In the genomic region with DNA sequence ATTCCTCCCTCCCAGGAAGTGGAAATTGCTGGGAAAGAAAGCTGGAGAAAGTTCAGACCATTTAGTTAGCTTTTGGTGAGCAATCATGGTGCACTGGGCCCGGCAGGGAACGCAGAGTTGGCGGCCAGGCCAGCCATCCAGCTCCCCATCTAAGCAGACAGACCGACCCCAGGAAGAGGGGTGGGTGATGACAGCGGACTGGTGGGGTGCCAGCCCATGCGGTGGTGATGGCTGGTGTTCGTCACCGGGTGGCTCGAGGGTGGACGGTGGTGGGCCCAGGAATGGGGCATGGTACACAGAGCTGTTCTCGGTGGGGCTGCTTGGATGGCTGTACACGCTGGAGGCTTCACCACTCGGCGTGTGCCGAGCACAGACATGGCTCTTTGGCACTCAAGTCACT, we compare ENCODE assay signal across 15 cellular contexts.
DNase-seq lines count a peak whose midpoint lies in the region.
"Had no signal": no experiment of that assay in that cellular context is flagged by ENCODE, and none has a peak within 500 bp of the region (broad histone marks: within the 10 kb centered on the region; RNA-seq: fewer than 3 reads in every experiment).

No MANE protein-coding gene starts in this region.

- H3K9me3 ChIP-seq in neuronal stem cell (replicated peaks in 1 of 2; ENCODE audit: control insufficient read depth in 2 of 2, insufficient read depth in 1 of 2, low read depth in 1 of 2, low read length in 2 of 2): no peaks in the 10 kb centered on the region
- H3K9me3 ChIP-seq: BLaER1 treated with 17β-estradiol and CSF1 and Interleukin-3, amounts not matched to agents 10 nM and 100 nM; Caco-2 had no signal

- H3K4me2 ChIP-seq in neuronal stem cell (ENCODE audit: insufficient read depth, low read length, poor library complexity, severe bottlenecking): no peak overlapping the region
- H3K4me2 ChIP-seq: BLaER1 treated with 17β-estradiol and CSF1 and Interleukin-3, amounts not matched to agents 10 nM and 100 nM had no signal

- no CpG with 5 or more reads among the region's 15 CpGs for WGBS in neuronal stem cell (ENCODE audit: extremely low coverage in 2 of 2, insufficient read length in 2 of 2, insufficient replicate concordance in 1 of 2), 2 donors

- in situ Hi-C loops in ACHN (cut with HindIII; ENCODE audit: low pct_ligation_motif_present, low pct_unique_long_range_greater_than_20kb, low sequenced_read_pairs): no loop called here

- H2BK15ac ChIP-seq in neuronal stem cell (ENCODE audit: low read length): no peak overlapping the region

- no peak overlapping the region for H2AFZ ChIP-seq in neuronal stem cell (ENCODE audit: low read length)

- DNase-seq in neuronal stem cell (ENCODE audit: low spot score): no peak
- DNase-seq in HCEC 1CT: no peak
- no peak for DNase-seq in stimulated activated CD4-positive, alpha-beta T cell treated with anti-CD3 and anti-CD28 coated beads, Interleukin-4, amount 100 ng/mL, for 1 hour
- DNase-seq in ACHN: no peak
- DNase-seq: 8988T; AML-193; Caco-2; Calu3; CD4-positive, alpha-beta T cell; CD8-positive, alpha-beta T cell; DMS79 treated with DMSO at 0.1 percent for 48 hours; GF-D8 had no signal

- H4K8ac ChIP-seq in neuronal stem cell (ENCODE audit: low read depth, low read length): no peak overlapping the region

- no peak overlapping the region for H3K4ac ChIP-seq in neuronal stem cell (ENCODE audit: low read length)

- no peaks in the 10 kb centered on the region for H3K79me1 ChIP-seq in neuronal stem cell (ENCODE audit: low read depth, low read length)

- H3K27ac ChIP-seq in angular gyrus (ENCODE audit: low read depth, low read length) (peak overlapping the region; percentile 41), neuronal stem cell (replicated peaks; ENCODE audit: low read length) (no peak overlapping the region)
- H3K27ac ChIP-seq: BLaER1 treated with 17β-estradiol and CSF1 and Interleukin-3, amounts not matched to agents 10 nM and 100 nM; C4-2B had no signal

- no peak overlapping the region for H2BK120ac ChIP-seq in neuronal stem cell (ENCODE audit: low read depth, low read length)

- H2AK5ac ChIP-seq in neuronal stem cell (ENCODE audit: low read depth, low read length): no peak overlapping the region

- no peak overlapping the region for H3K14ac ChIP-seq in neuronal stem cell (ENCODE audit: low read length)

- H3K23ac ChIP-seq in neuronal stem cell (ENCODE audit: low read depth, low read length, poor library complexity): no peak overlapping the region

- no peak overlapping the region for H2BK12ac ChIP-seq in neuronal stem cell (ENCODE audit: low read length)

- peak overlapping the region; percentile 57 for H3K9ac ChIP-seq in neuronal stem cell (ENCODE audit: low read depth, low read length, poor library complexity)
- H3K9ac ChIP-seq: BLaER1 treated with 17β-estradiol and CSF1 and Interleukin-3, amounts not matched to agents 10 nM and 100 nM had no signal

- no peak overlapping the region for H3K18ac ChIP-seq in neuronal stem cell (ENCODE audit: low read length)

- no peak overlapping the region for H3K4me3 ChIP-seq in neuronal stem cell (ENCODE audit: low read length in 2 of 2)
- H3K4me3 ChIP-seq: BLaER1 treated with 17β-estradiol and CSF1 and Interleukin-3, amounts not matched to agents 10 nM and 100 nM had no signal

- H2BK5ac ChIP-seq in neuronal stem cell (ENCODE audit: low read length): no peak overlapping the region

- H3K27me3 ChIP-seq in neuronal stem cell (ENCODE audit: control insufficient read depth in 3 of 3, insufficient read depth in 3 of 3, low read depth in 1 of 3, low read length in 3 of 3): no peaks in the 10 kb centered on the region
- H3K27me3 ChIP-seq: BLaER1 treated with 17β-estradiol and CSF1 and Interleukin-3, amounts not matched to agents 10 nM and 100 nM had no signal

- H3K36me3 ChIP-seq in neuronal stem cell (replicated peaks in 1 of 2; ENCODE audit: control insufficient read depth in 2 of 2, insufficient read depth in 2 of 2, low read length in 2 of 2): no peaks in the 10 kb centered on the region
- H3K36me3 ChIP-seq: BLaER1 treated with 17β-estradiol and CSF1 and Interleukin-3, amounts not matched to agents 10 nM and 100 nM had no signal

- H4K91ac ChIP-seq in neuronal stem cell (ENCODE audit: low read depth, low read length, poor library complexity): no peak overlapping the region

- peaks cover 12 to 19% of the 10 kb centered on the region in 2 donors for H3K4me1 ChIP-seq in neuronal stem cell (ENCODE audit: control insufficient read depth in 2 of 2, insufficient read depth in 1 of 2, low read depth in 1 of 2, low read length in 2 of 2)
- H3K4me1 ChIP-seq: Caco-2 had no signal
